In genomic region chr11:43685483-43685882, GRCh38 we compare ENCODE assay signal across 1 cellular context.
A peak's percentile ranks its signal among the peaks of the same experiment; 100 is the strongest.
TF ChIP-seq lines count a peak whose summit lies in the region.

No MANE protein-coding gene starts in this region.

TF ChIP-seq in HepG2, 621 proteins besides CTCF, POLR2A, EP300 and RAD21 (continued from another document):
- no peak for TF ChIP-seq ZNF281 (CRISPR knock-in tag; IDR thresholded peaks at IDR 0.05; ENCODE audit: borderline replicate concordance)
- no peak for TF ChIP-seq ARNT (IDR thresholded peaks at IDR 0.05)
- 0 out of 4 replicates have a peak, but pooled peaks of 1 of the 2 experiments have one; percentile 15 for TF ChIP-seq MAFK (conservative IDR thresholded peaks at IDR 0.05 in 1 of 2, IDR thresholded peaks at IDR 0.05 in 1 of 2; ENCODE audit: low read length in 2 of 2)
